Comparison of ENCODE assay signal across 20 cellular contexts in genomic region chr10:89378006-89378627, GRCh38. TPM values are rescaled to one million over a fixed set of nuclear protein-coding genes. Genes with fewer than 3 reads are reported as not detected.
A peak's percentile ranks its signal among the peaks of the same experiment; 100 is the strongest.
DNase-seq lines count a peak whose midpoint lies in the region; ATAC-seq and TF ChIP-seq lines count a peak whose summit lies in the region.
"Had no signal": no experiment of that assay in that cellular context is flagged by ENCODE, and none has a peak within 500 bp of the region (broad histone marks: within the 10 kb centered on the region; RNA-seq: fewer than 3 reads in every experiment).

Gene IFIT1B (plus strand): TSS chr10:89378056. CDS start chr10:89378136, 80 bp downstream.

- no peak within 1 kb of the TSS for H3K4me3 Mint-ChIP-seq in WTC11
- H3K4me3 Mint-ChIP-seq: CD8-positive, alpha-beta T cell; HFFc6 had no signal

- no peak for TF ChIP-seq CTCF in liver (IDR thresholded peaks at IDR 0.05; ENCODE audit: low read depth, low read length, missing input control)
- no peak for TF ChIP-seq CTCF in right lobe of liver (IDR thresholded peaks at IDR 0.05)
- TF ChIP-seq CTCF in WTC11 (IDR thresholded peaks at IDR 0.05) = no peak

- WGBS in liver = 88% methylated on average over 3 of the region's 3 CpGs
- WGBS in right lobe of liver (ENCODE audit: insufficient coverage, low coverage, low lambda C conversion rate, missing lambda C conversion rate) = 86% methylated on average over 3 of the region's 3 CpGs

- POLR2A ChIA-PET in WTC11 (lab: Charles Lee) = interaction anchor here (0.7 kb wide), 1 partner anchor 80 kb away, joined by 3 read pairs; no protein-coding TSS in a partner anchor

- H3K4me3 ChIP-seq in liver (ENCODE audit: low read depth in 1 of 3, low read length in 3 of 3) (no peak within 1 kb of the TSS), right lobe of liver (no peak within 1 kb of the TSS)
- H3K4me3 ChIP-seq: BLaER1, GM23248 had no signal

- DNase-seq in right lobe of liver (no peak), WTC11 (ENCODE audit: low spot score) (no peak), iPS-NIHi11 (ENCODE audit: low spot score) (peak; percentile 41), AG20443 (ENCODE audit: low spot score) (no peak), T-helper 2 cell (no peak)
- no peak for DNase-seq in activated naive CD4-positive, alpha-beta T cell (lab: John Stamatoyannopoulos, UW)
- DNase-seq: Calu3; CD8-positive, alpha-beta T cell; DMS79; GM23248; HFFc6; KG1; NCI-H1105 treated with DMSO at 0.1 percent for 48 hours; NCI-H1694; NCI-H226; NCI-H526; PC-3 had no signal

- H3K9me3 ChIP-seq in liver (ENCODE audit: control insufficient read depth in 4 of 4, low read length in 3 of 4) (no peaks in the 10 kb centered on the region), right lobe of liver (no peaks in the 10 kb centered on the region)
- H3K9me3 ChIP-seq: BLaER1 had no signal

- H3K27me3 ChIP-seq in liver (ENCODE audit: control insufficient read depth in 4 of 4, insufficient read depth in 4 of 4, low read length in 3 of 4) = no peaks in the 10 kb centered on the region
- H3K27me3 ChIP-seq in right lobe of liver = no peaks in the 10 kb centered on the region
- H3K27me3 ChIP-seq: BLaER1 had no signal

- H3K4me1 ChIP-seq in liver (ENCODE audit: control insufficient read depth in 4 of 4, insufficient read depth in 4 of 4, low read length in 3 of 4) (peaks cover 4 to 24% (median 19%) of the 10 kb centered on the region in 4 donors), right lobe of liver (peaks cover 0 to 25% (median 11%) of the 10 kb centered on the region in 4 donors)
- H3K4me1 ChIP-seq: BLaER1 had no signal

- TF ChIP-seq POLR2A in right lobe of liver (IDR thresholded peaks at IDR 0.05) = no peak

- CTCF ChIA-PET in WTC11 (lab: Charles Lee) = interaction anchor here (0.8 to 2.4 kb wide), 2 partner anchors 9 to 160 kb away, joined by 3 to 19 read pairs; no protein-coding TSS in a partner anchor

- H3K4me1 Mint-ChIP-seq in WTC11 = peaks cover 16% of the 10 kb centered on the region

- no peak within 1 kb of the TSS for H3K9ac ChIP-seq in liver (ENCODE audit: low read depth in 1 of 2, low read length in 2 of 2)
- H3K9ac ChIP-seq: BLaER1, GM23248 had no signal

- H3K27me3 Mint-ChIP-seq in WTC11 (ENCODE audit: low read depth) = no peaks in the 10 kb centered on the region

- intact Hi-C loops in right lobe of liver (cut with DNase I) = no loop called here

- no peak within 1 kb of the TSS for H3K27ac ChIP-seq in liver (ENCODE audit: low read depth in 1 of 2, low read length in 2 of 2)
- H3K27ac ChIP-seq in right lobe of liver = no peak within 1 kb of the TSS
- H3K27ac ChIP-seq: BLaER1, GM23248, RWPE1 had no signal

- no peak for TF ChIP-seq RAD21 in liver (IDR thresholded peaks at IDR 0.05)

- no peak within 1 kb of the TSS for H3K27ac Mint-ChIP-seq in WTC11
- H3K27ac Mint-ChIP-seq: CD8-positive, alpha-beta T cell; HFFc6 had no signal

- no peaks in the 10 kb centered on the region for H3K36me3 Mint-ChIP-seq in WTC11
- H3K36me3 Mint-ChIP-seq: CD8-positive, alpha-beta T cell had no signal

- H3K36me3 ChIP-seq in liver (ENCODE audit: control insufficient read depth in 4 of 4, insufficient read depth in 3 of 4, low read depth in 1 of 4, low read length in 3 of 4) (no peaks in the 10 kb centered on the region), right lobe of liver (no peaks in the 10 kb centered on the region)
- H3K36me3 ChIP-seq: BLaER1 had no signal

- ATAC-seq in right lobe of liver = no peak
- peak; percentile 99 for ATAC-seq in WTC11
- ATAC-seq: CD8-positive, alpha-beta T cell; PC-3 had no signal

- no peaks in the 10 kb centered on the region for H3K9me3 Mint-ChIP-seq in WTC11
- H3K9me3 Mint-ChIP-seq: CD8-positive, alpha-beta T cell; HFFc6 had no signal

TF ChIP-seq in liver, 16 proteins besides CTCF, POLR2A, EP300 and RAD21:
- TF ChIP-seq YY1 (IDR thresholded peaks at IDR 0.05) (no peak), REST (IDR thresholded peaks at IDR 0.05) (peak; percentile 49)

TF ChIP-seq in WTC11, 78 proteins besides CTCF, POLR2A, EP300 and RAD21:
- TF ChIP-seq OVOL2 (CRISPR knock-in tag; IDR thresholded peaks at IDR 0.05; ENCODE audit: borderline replicate concordance) (no peak), USF1 (CRISPR knock-in tag; IDR thresholded peaks at IDR 0.05) (no peak), ERG (CRISPR knock-in tag; IDR thresholded peaks at IDR 0.05) (no peak), ZSCAN18 (CRISPR knock-in tag; IDR thresholded peaks at IDR 0.05) (no peak), ZNF281 (CRISPR knock-in tag; IDR thresholded peaks at IDR 0.05) (no peak), MXD4 (CRISPR knock-in tag; IDR thresholded peaks at IDR 0.05; ENCODE audit: borderline replicate concordance) (no peak), CREB1 (CRISPR knock-in tag; IDR thresholded peaks at IDR 0.05) (no peak), E2F5 (CRISPR knock-in tag; IDR thresholded peaks at IDR 0.05) (no peak), KAT7 (CRISPR knock-in tag; IDR thresholded peaks at IDR 0.05; ENCODE audit: borderline replicate concordance) (no peak)

RNA-seq across cellular contexts. Expression of gene IFIT1B, which starts in this region (rescaled TPM):
- total RNA-seq in liver = 10 to 100 TPM in 1 of 2 donors, not detected in 1; 13.3 TPM
- polyA plus RNA-seq in liver = under 1 TPM in 1 of 2 donors, not detected in 1; 0.15 TPM
- total RNA-seq in right lobe of liver = 1 to 10 TPM in 1 of 6 experiments, not detected in 5; 1.2 TPM
- total RNA-seq in WTC11 (2021) = not detected in 3 replicates
- total RNA-seq: Calu3; CD8-positive, alpha-beta T cell; GM23248; HFFc6; PC-3 had no signal
- polyA plus RNA-seq: GM23248 had no signal

Comparison
In these comparisons a context has a peak if more than half of its experiments do, and no peak if none do; other contexts are left out.
1. Peak in ATAC-seq in WTC11; RNA of the gene not detected or under 1 TPM.